Comparison of ENCODE assay signal across 8 cellular contexts in genomic region chr2:24124003-24124585, GRCh38. TPM values are rescaled to one million over a fixed set of nuclear protein-coding genes. Genes with fewer than 3 reads are reported as not detected.
DNase-seq lines count a peak whose midpoint lies in the region; ATAC-seq, FAIRE-seq and TF ChIP-seq lines count a peak whose summit lies in the region.

No MANE protein-coding gene starts in this region.

- H3K9ac ChIP-seq in GM12878 (ENCODE audit: control insufficient read depth, insufficient read depth, low read length) = peak overlapping the region; percentile 92

- SMC1A ChIA-PET in GM12878 (lab: Charles Lee; ENCODE audit: uncharacterized antibody, unreplicated experiment) = interaction anchor here (0.6 to 2.8 kb wide), 11 partner anchors 9 to 218 kb away, joined by 3 to 14 read pairs (median 4); partner anchors contain the start of genes SF3B6 and TP53I3

- TF ChIP-seq EP300 in GM12878 (IDR thresholded peaks at IDR 0.05; ENCODE audit: borderline replicate concordance in 1 of 2, control insufficient read depth in 1 of 2, low read depth in 2 of 2, low read length in 2 of 2) (no peak), transverse colon (IDR thresholded peaks at IDR 0.05; ENCODE audit: low read depth) (no peak)

- H3K4me2 ChIP-seq in GM12878 (ENCODE audit: control insufficient read depth, insufficient read depth) = peak overlapping the region; percentile 97

- ATAC-seq in GM21515 (IDR thresholded peaks at IDR 0.05; ENCODE audit: unreplicated experiment) (peak; percentile 5), GM12878 (peak; percentile 8)

- 0% methylated on average over 7 of the region's 7 CpGs for WGBS in GM12878 (ENCODE audit: insufficient coverage, insufficient replicate concordance, low lambda C conversion rate, missing lambda C conversion rate)
- WGBS in lower leg skin, 2 donors = 15% methylated on average over 6 to 7 of the region's 7 CpGs
- 5 to 8% methylated on average over 3 to 7 of the region's 7 CpGs for WGBS in transverse colon (ENCODE audit: low coverage in 1 of 2), 2 donors

- FAIRE-seq in GM12878 (lab: Jason Lieb, UNC) = no peak

- in situ Hi-C loops in GM12878 (cut with MboI) = no loop called here
- in situ Hi-C loops in transverse colon (cut with MboI; ENCODE audit: low pct_ligation_motif_present in 1 of 4, low pct_unique_long_range_greater_than_20kb in 1 of 4, low sequenced_read_pairs in 3 of 4) = no loop called here

- H3K4me1 ChIP-seq in GM12878 (ENCODE audit: control insufficient read depth, insufficient read depth, low read length) = no peaks in the 10 kb centered on the region
- H3K4me1 ChIP-seq in transverse colon = peaks cover 0 to 19% (median 8%) of the 10 kb centered on the region in 4 donors

- H3K36me3 ChIP-seq in GM12878 (ENCODE audit: control insufficient read depth in 2 of 2, insufficient read depth in 2 of 2, low read length in 1 of 2) = no peaks in the 10 kb centered on the region
- H3K36me3 ChIP-seq in transverse colon = no peaks in the 10 kb centered on the region

- TF ChIP-seq POLR2A in GM12878 (IDR thresholded peaks at IDR 0.05; ENCODE audit: low read depth, low read length) = no peak
- TF ChIP-seq POLR2A in lower leg skin (IDR thresholded peaks at IDR 0.05) = no peak
- no peak for TF ChIP-seq POLR2A in transverse colon (IDR thresholded peaks at IDR 0.05)

- H3K27ac ChIP-seq in GM12878 (ENCODE audit: control insufficient read depth, insufficient read depth) (peak overlapping the region; percentile 90), transverse colon (peak overlapping the region; percentile 87 to 91 (median 88))

- POLR2A ChIA-PET in GM12878 (lab: Charles Lee) = interaction anchor here (1.3 to 2.0 kb wide), 3 partner anchors 41 to 206 kb away, joined by 3 to 5 read pairs (median 3); partner anchors contain the start of gene ATAD2B

- peak overlapping the region; percentile 97 for H2AFZ ChIP-seq in GM12878 (ENCODE audit: control insufficient read depth, low read depth, low read length)

- intact Hi-C loops in GM12878 (cut with micrococcal nuclease; ENCODE audit: unreplicated experiment) = no loop called here
- intact Hi-C loops in lower leg skin (cut with DNase I; ENCODE audit: low total_unique reads) = no loop called here
- intact Hi-C loops in transverse colon (cut with DNase I; ENCODE audit: low total_unique reads) = no loop called here

- peaks cover 9% of the 10 kb centered on the region for H3K79me2 ChIP-seq in GM12878 (ENCODE audit: control insufficient read depth, insufficient read depth, low read length)

- peak; percentile 28 for DNase-seq in Daoy (ENCODE audit: low read depth)
- peak; percentile 44 for DNase-seq in M059J (ENCODE audit: low read depth)
- no peak for DNase-seq in GM12878 (ENCODE audit: low read depth, low spot score)
- DNase-seq in lower leg skin (ENCODE audit: low spot score in 2 of 2) = no peak
- DNase-seq in transverse colon = no peak
- DNase-seq in islet precursor cell = no peak
- DNase-seq in activated CD4-positive, alpha-beta T cell treated with anti-CD3 and anti-CD28 coated beads for 4 hours = no peak

- H3K4me3 ChIP-seq in GM12878 = peak overlapping the region; percentile 82
- H3K4me3 ChIP-seq in lower leg skin (ENCODE audit: low read depth, poor library complexity, severe bottlenecking) = peak overlapping the region; percentile 63
- H3K4me3 ChIP-seq in transverse colon = peak overlapping the region; percentile 70 to 73 (median 73)

- no peak for TF ChIP-seq RAD21 in GM12878 (IDR thresholded peaks at IDR 0.05; ENCODE audit: insufficient read depth, low read depth, low read length)

- H3K9me3 ChIP-seq in GM12878 (replicated peaks; ENCODE audit: control insufficient read depth, insufficient read depth, low read length) = no peaks in the 10 kb centered on the region
- H3K9me3 ChIP-seq in transverse colon = no peaks in the 10 kb centered on the region

- TF ChIP-seq CTCF in GM12878 (IDR thresholded peaks at IDR 0.05 in 2 of 3, conservative IDR thresholded peaks at IDR 0.05 in 1 of 3; ENCODE audit: control insufficient read depth in 2 of 3, extremely low read depth in 1 of 3, insufficient read depth in 1 of 3, low read depth in 3 of 3, low read length in 3 of 3) = no peak
- no peak for TF ChIP-seq CTCF in lower leg skin (IDR thresholded peaks at IDR 0.05)
- TF ChIP-seq CTCF in transverse colon (IDR thresholded peaks at IDR 0.05) = no peak

- RAD21 ChIA-PET in GM12878 (lab: Charles Lee; ENCODE audit: unreplicated experiment) = interaction anchor here (0.6 to 2.0 kb wide), 9 partner anchors 36 to 299 kb away, joined by 3 to 13 read pairs (median 3); partner anchors contain the start of genes ATAD2B, SF3B6, TP53I3 and WDCP

- H4K20me1 ChIP-seq in GM12878 (ENCODE audit: control insufficient read depth, insufficient read depth) = no peaks in the 10 kb centered on the region

- H3K27me3 ChIP-seq in GM12878 (replicated peaks in 1 of 2; ENCODE audit: control insufficient read depth in 2 of 2, insufficient read depth in 2 of 2, low read length in 1 of 2) = no peaks in the 10 kb centered on the region
- H3K27me3 ChIP-seq in transverse colon = no peaks in the 10 kb centered on the region

- CTCF ChIA-PET in GM12878 (lab: Yijun Ruan, JAX) = interaction anchor here (0.8 to 3.2 kb wide), 7 partner anchors 40 to 300 kb away, joined by 3 to 16 read pairs (median 4); partner anchors contain the start of genes SF3B6 and TP53I3

- BruUV-seq in GM12878 (replicated peaks; lab: Mats Ljungman, UMichigan) = no TSS peak

RNA-seq across cellular contexts. Expression of gene FAM228B, which starts 0.8 kb away (rescaled TPM):
- 3.7 and 7.0 TPM in 2 replicates for total RNA-seq in Daoy (2014; rRNA removed; shearing (Covaris generic))
- 1.8 and 3.2 TPM in 2 replicates for total RNA-seq in M059J (2014; rRNA removed; shearing (Covaris generic))
- 26.7 and 29.3 TPM in 2 replicates for total RNA-seq in GM12878 (2013; cell fraction: nucleolus; rRNA removed)
- 7.7 and 8.2 TPM in 2 replicates for total RNA-seq in GM12878 (2014; rRNA removed)
- total RNA-seq in GM12878 (2014; rRNA removed; fragmentation: Illumina TruSeq; extraction: Trizol) = 7.2 and 10.8 TPM in 2 replicates
- total RNA-seq in GM12878 (2021) = 8.8 TPM in 2 replicates
- polyA plus RNA-seq in GM12878 (2011; ENCODE audit: low read depth) = 8.3 TPM
- polyA plus RNA-seq in GM12878 (2011; rRNA removed) = 3.9 and 6.9 TPM in 2 replicates
- 1.8 TPM in 2 replicates for polyA plus RNA-seq in GM12878 (2011; cell fraction: cytosol; rRNA removed)
- 4.1 and 6.0 TPM in 2 replicates for polyA plus RNA-seq in GM12878 (2011; cell fraction: nucleus; rRNA removed)
- 10.2 and 11.4 TPM in 2 replicates for polyA plus RNA-seq in GM12878 (2012)
- polyA plus RNA-seq in GM12878 (2014; fragmentation: Illumina TruSeq; extraction: Trizol) = 5.5 and 10.3 TPM in 2 replicates
- 1 to 10 TPM; 5.1 to 5.8 TPM for polyA plus RNA-seq in GM12878 (2014; fragmentation: Nextera tagmentation; extraction: Ambion mirVana)
- polyA plus RNA-seq in GM12878 (2014; rRNA removed) = 4.2 and 6.4 TPM in 2 replicates
- 10 to 100 TPM in 1 of 2 experiments, 1 to 10 TPM in 1; 7.8 to 11.0 TPM for polyA plus RNA-seq in GM12878 (2016; fragmentation: Nextera tagmentation; extraction: Ambion mirVana)
- polyA minus RNA-seq in GM12878 (2011; rRNA and poly(A)+ RNA removed) = 2.3 and 2.4 TPM in 2 replicates
- 3.6 TPM in 1 of 2 replicates, not detected in the other for polyA minus RNA-seq in GM12878 (2011; cell fraction: cytosol; rRNA and poly(A)+ RNA removed)
- polyA minus RNA-seq in GM12878 (2011; cell fraction: nucleus; rRNA and poly(A)+ RNA removed) = 4.2 and 6.8 TPM in 2 replicates
- total RNA-seq in lower leg skin = 10 to 100 TPM in 1 of 4 donors, 1 to 10 TPM in 3; 2.8 to 15.1 (median 4.6) TPM
- total RNA-seq in transverse colon = 10 to 100 TPM in 1 of 4 donors, 1 to 10 TPM in 2, under 1 TPM in 1; 0.75 to 17.8 (median 3.9) TPM

RNA-seq across cellular contexts. Expression of gene PFN4, which starts 1.0 kb away (rescaled TPM):
- 0.74 and 4.7 TPM in 2 replicates for total RNA-seq in Daoy (2014; rRNA removed; shearing (Covaris generic))
- 0.12 TPM in 1 of 2 replicates, not detected in the other for total RNA-seq in M059J (2014; rRNA removed; shearing (Covaris generic))
- not detected in 2 replicates for total RNA-seq in GM12878 (2013; cell fraction: nucleolus; rRNA removed)
- total RNA-seq in GM12878 (2014; rRNA removed) (0.93 and 1.0 TPM in 2 replicates), GM12878 (2014; rRNA removed; fragmentation: Illumina TruSeq; extraction: Trizol) (1.3 and 1.6 TPM in 2 replicates), GM12878 (2021) (0.98 and 1.4 TPM in 2 replicates), lower leg skin (under 1 TPM in 1 of 4 donors, not detected in 3; 0.65 TPM), transverse colon (under 1 TPM in 1 of 4 donors, not detected in 3; 0.80 TPM)
- polyA plus RNA-seq in GM12878 (2011; ENCODE audit: low read depth) = not detected
- polyA plus RNA-seq in GM12878 (2011; rRNA removed) (0.12 and 0.29 TPM in 2 replicates), GM12878 (2014; fragmentation: Illumina TruSeq; extraction: Trizol) (0.93 and 1.9 TPM in 2 replicates), GM12878 (2014; fragmentation: Nextera tagmentation; extraction: Ambion mirVana) (under 1 TPM; 0.14 to 0.38 TPM), GM12878 (2014; rRNA removed) (0.99 and 2.3 TPM in 2 replicates), GM12878 (2016; fragmentation: Nextera tagmentation; extraction: Ambion mirVana) (1 to 10 TPM; 2.1 TPM)
- 0.19 and 0.28 TPM in 2 replicates for polyA plus RNA-seq in GM12878 (2011; cell fraction: cytosol; rRNA removed)
- polyA plus RNA-seq in GM12878 (2011; cell fraction: nucleus; rRNA removed) = 0.18 and 0.58 TPM in 2 replicates
- 0.73 and 0.92 TPM in 2 replicates for polyA plus RNA-seq in GM12878 (2012)
- not detected in 2 replicates for polyA minus RNA-seq in GM12878 (2011; rRNA and poly(A)+ RNA removed)
- polyA minus RNA-seq in GM12878 (2011; cell fraction: cytosol; rRNA and poly(A)+ RNA removed) = not detected in 2 replicates
- polyA minus RNA-seq in GM12878 (2011; cell fraction: nucleus; rRNA and poly(A)+ RNA removed) = 3.0 TPM in 1 of 2 replicates, not detected in the other

RNA-seq across cellular contexts. Expression of gene TP53I3, which starts 39.5 kb away (rescaled TPM):
- 17.6 and 21.4 TPM in 2 replicates for total RNA-seq in Daoy (2014; rRNA removed; shearing (Covaris generic))
- total RNA-seq in M059J (2014; rRNA removed; shearing (Covaris generic)) = 3.1 and 8.8 TPM in 2 replicates
- total RNA-seq in GM12878 (2013; cell fraction: nucleolus; rRNA removed) = 2.9 and 3.2 TPM in 2 replicates
- 12.2 and 13.0 TPM in 2 replicates for total RNA-seq in GM12878 (2014; rRNA removed)
- total RNA-seq in GM12878 (2014; rRNA removed; fragmentation: Illumina TruSeq; extraction: Trizol) = 10.0 and 12.3 TPM in 2 replicates
- total RNA-seq in GM12878 (2021) = 10.9 and 11.4 TPM in 2 replicates
- polyA plus RNA-seq in GM12878 (2011; ENCODE audit: low read depth) = 4.4 TPM
- polyA plus RNA-seq in GM12878 (2011; rRNA removed) = 5.2 and 6.2 TPM in 2 replicates
- 9.5 and 11.4 TPM in 2 replicates for polyA plus RNA-seq in GM12878 (2011; cell fraction: cytosol; rRNA removed)
- polyA plus RNA-seq in GM12878 (2011; cell fraction: nucleus; rRNA removed) = 13.2 and 13.3 TPM in 2 replicates
- polyA plus RNA-seq in GM12878 (2012) = 9.3 TPM in 2 replicates
- 4.7 and 6.5 TPM in 2 replicates for polyA plus RNA-seq in GM12878 (2014; fragmentation: Illumina TruSeq; extraction: Trizol)
- polyA plus RNA-seq in GM12878 (2014; fragmentation: Nextera tagmentation; extraction: Ambion mirVana) = 1 to 10 TPM; 1.4 to 2.6 TPM
- polyA plus RNA-seq in GM12878 (2014; rRNA removed) = 15.8 and 16.2 TPM in 2 replicates
- 10 to 100 TPM; 47.6 to 57.4 TPM for polyA plus RNA-seq in GM12878 (2016; fragmentation: Nextera tagmentation; extraction: Ambion mirVana)
- 1.7 and 6.0 TPM in 2 replicates for polyA minus RNA-seq in GM12878 (2011; rRNA and poly(A)+ RNA removed)
- polyA minus RNA-seq in GM12878 (2011; cell fraction: cytosol; rRNA and poly(A)+ RNA removed) = 2.8 TPM in 1 of 2 replicates, not detected in the other
- polyA minus RNA-seq in GM12878 (2011; cell fraction: nucleus; rRNA and poly(A)+ RNA removed) = 1.9 and 7.0 TPM in 2 replicates
- total RNA-seq in lower leg skin = 10 to 100 TPM in 2 of 4 donors, 1 to 10 TPM in 2; 5.0 to 17.9 (median 8.5) TPM
- total RNA-seq in transverse colon = 100 to 1,000 TPM in 3 of 4 donors, 10 to 100 TPM in 1; 83.2 to 257 (median 128) TPM

RNA-seq across cellular contexts. Expression of gene SF3B6, which starts 48.0 kb away (rescaled TPM):
- total RNA-seq in Daoy (2014; rRNA removed; shearing (Covaris generic)) = 314 and 397 TPM in 2 replicates
- total RNA-seq in M059J (2014; rRNA removed; shearing (Covaris generic)) = 302 and 310 TPM in 2 replicates
- 28.9 and 31.1 TPM in 2 replicates for total RNA-seq in GM12878 (2013; cell fraction: nucleolus; rRNA removed)
- total RNA-seq in GM12878 (2014; rRNA removed) (157 and 185 TPM in 2 replicates), GM12878 (2014; rRNA removed; fragmentation: Illumina TruSeq; extraction: Trizol) (246 and 250 TPM in 2 replicates), GM12878 (2021) (117 and 118 TPM in 2 replicates), lower leg skin (10 to 100 TPM; 81.3 to 90.8 (median 86.5) TPM), transverse colon (100 to 1,000 TPM in 1 of 4 donors, 10 to 100 TPM in 3; 17.3 to 104 (median 93.2) TPM)
- polyA plus RNA-seq in GM12878 (2011; ENCODE audit: low read depth) = 131 TPM
- polyA plus RNA-seq in GM12878 (2011; rRNA removed) (248 and 325 TPM in 2 replicates), GM12878 (2014; fragmentation: Illumina TruSeq; extraction: Trizol) (258 and 323 TPM in 2 replicates), GM12878 (2014; fragmentation: Nextera tagmentation; extraction: Ambion mirVana) (100 to 1,000 TPM; 538 to 584 TPM), GM12878 (2014; rRNA removed) (226 and 283 TPM in 2 replicates), GM12878 (2016; fragmentation: Nextera tagmentation; extraction: Ambion mirVana) (100 to 1,000 TPM; 372 to 415 TPM)
- polyA plus RNA-seq in GM12878 (2011; cell fraction: cytosol; rRNA removed) = 107 and 140 TPM in 2 replicates
- 68.1 and 79.4 TPM in 2 replicates for polyA plus RNA-seq in GM12878 (2011; cell fraction: nucleus; rRNA removed)
- polyA plus RNA-seq in GM12878 (2012) = 149 and 150 TPM in 2 replicates
- polyA minus RNA-seq in GM12878 (2011; rRNA and poly(A)+ RNA removed) = 23.9 and 47.8 TPM in 2 replicates
- polyA minus RNA-seq in GM12878 (2011; cell fraction: cytosol; rRNA and poly(A)+ RNA removed) = 18.8 and 24.6 TPM in 2 replicates
- 12.2 and 13.3 TPM in 2 replicates for polyA minus RNA-seq in GM12878 (2011; cell fraction: nucleus; rRNA and poly(A)+ RNA removed)

RNA-seq across cellular contexts. Expression of gene FAM228A, which starts 50.8 kb away (rescaled TPM):
- total RNA-seq in Daoy (2014; rRNA removed; shearing (Covaris generic)) = not detected in 2 replicates
- not detected in 2 replicates for total RNA-seq in M059J (2014; rRNA removed; shearing (Covaris generic))
- 0.98 and 1.3 TPM in 2 replicates for total RNA-seq in GM12878 (2013; cell fraction: nucleolus; rRNA removed)
- total RNA-seq in GM12878 (2014; rRNA removed) (0.11 TPM in 1 of 2 replicates, not detected in the other), GM12878 (2014; rRNA removed; fragmentation: Illumina TruSeq; extraction: Trizol) (not detected in 2 replicates), GM12878 (2021) (not detected in 2 replicates), lower leg skin (under 1 TPM in 2 of 4 donors, not detected in 2; 0.25 to 0.26 TPM), transverse colon (under 1 TPM in 1 of 4 donors, not detected in 3; 0.27 TPM)
- polyA plus RNA-seq in GM12878 (2011; ENCODE audit: low read depth) = not detected
- polyA plus RNA-seq in GM12878 (2011; rRNA removed) (not detected in 2 replicates), GM12878 (2014; fragmentation: Illumina TruSeq; extraction: Trizol) (0.06 TPM in 1 of 2 replicates, not detected in the other), GM12878 (2014; fragmentation: Nextera tagmentation; extraction: Ambion mirVana) (not detected), GM12878 (2014; rRNA removed) (not detected in 2 replicates), GM12878 (2016; fragmentation: Nextera tagmentation; extraction: Ambion mirVana) (not detected)
- polyA plus RNA-seq in GM12878 (2011; cell fraction: cytosol; rRNA removed) = not detected in 2 replicates
- 0.13 TPM in 1 of 2 replicates, not detected in the other for polyA plus RNA-seq in GM12878 (2011; cell fraction: nucleus; rRNA removed)
- polyA plus RNA-seq in GM12878 (2012) = not detected in 2 replicates
- polyA minus RNA-seq in GM12878 (2011; rRNA and poly(A)+ RNA removed) = not detected in 2 replicates
- not detected in 2 replicates for polyA minus RNA-seq in GM12878 (2011; cell fraction: cytosol; rRNA and poly(A)+ RNA removed)
- not detected in 2 replicates for polyA minus RNA-seq in GM12878 (2011; cell fraction: nucleus; rRNA and poly(A)+ RNA removed)

Comparison
In these comparisons a context has a peak if more than half of its experiments do, and no peak if none do; other contexts are left out.
1. DNase-seq: peak in Daoy (single experiment) and M059J (single experiment); none in GM12878 (single experiment), lower leg skin (0 of 2), transverse colon (single experiment), islet precursor cell (single experiment) and activated CD4-positive, alpha-beta T cell treated with anti-CD3 and anti-CD28 coated beads for 4 hours (0 of 2).
2. Peak in every context shown above with its lines, with median percentiles within 50 percentile points of each other: H3K4me3 ChIP-seq.